ENCODE assay signal across 23 cellular contexts in genomic region chr15:48778338-48778730, GRCh38.
"Had no signal": no experiment of that assay in that cellular context is flagged by ENCODE, and none has a peak within 500 bp of the region (broad histone marks: within the 10 kb centered on the region; RNA-seq: fewer than 3 reads in every experiment).

No MANE protein-coding gene starts in this region.

- H3K36me3 ChIP-seq: right lobe of liver, suprapubic skin had no signal

- H3K27me3 ChIP-seq: body of pancreas, right lobe of liver, stomach, suprapubic skin, transverse colon had no signal

- ATAC-seq: activated CD4-positive, CD25-positive, alpha-beta regulatory T cell treated with anti-CD3 and anti-CD28 coated beads, Interleukin-2, amount 50 U/mL, for 24 hours; activated T-cell treated with anti-CD3 and anti-CD28 coated beads, Interleukin-2, amount 50 U/mL, for 72 hours; body of pancreas; right lobe of liver; stimulated activated memory B cell treated with anti-CD40 and anti-IgM and Interleukin-4, amounts not matched to agents 10 μg/mL and 1 μg/mL and 100 μg/mL, for 72 hours; T-helper 17 cell had no signal

- H3K4me1 ChIP-seq: body of pancreas, parathyroid adenoma, stomach, suprapubic skin, transverse colon had no signal

- H3K27ac ChIP-seq: body of pancreas, parathyroid adenoma, right lobe of liver, skin epidermis, stomach, suprapubic skin, transverse colon had no signal

- H3K79me2 ChIP-seq: parathyroid adenoma had no signal

- H3K4me3 ChIP-seq: body of pancreas, right lobe of liver, skin epidermis, stomach, suprapubic skin, transverse colon had no signal

- H2AFZ ChIP-seq: parathyroid adenoma had no signal

- H3K9me3 ChIP-seq: body of pancreas, right lobe of liver, stomach, suprapubic skin, transverse colon had no signal

- H3K9ac ChIP-seq: parathyroid adenoma had no signal

- DNase-seq: activated CD4-positive, alpha-beta memory T cell treated with anti-CD3 and anti-CD28 coated beads, Interleukin-2, amount 10 ng/mL, durations not matched to agents 7 days and 5 days; activated CD4-positive, alpha-beta T cell treated with anti-CD3 and anti-CD28 coated beads, Interleukin-2, amount 10 ng/mL, durations not matched to agents 24 days and 14 days; activated effector memory CD4-positive, alpha-beta T cell treated with Interleukin-2 at 50 U/mL for 16 hours; activated naive CD4-positive, alpha-beta T cell treated with anti-CD3 and anti-CD28 coated beads for 36 hours; activated naive CD8-positive, alpha-beta T cell treated with anti-CD3 and anti-CD28 coated beads, Interleukin-2, amount 10 ng/mL, durations not matched to agents 7 days and 5 days; activated T-cell treated with anti-CD3 and anti-CD28 coated beads, Interleukin-2, amount 50 U/mL, for 72 hours; body of pancreas; dermis blood vessel endothelial cell; effector CD8-positive, alpha-beta T cell; erythroblast; foreskin melanocyte; glutamatergic neuron; hippocampal formation; nephron progenitor cell; right lobe of liver; stomach; T-helper 17 cell; transverse colon had no signal
